In genomic region chr16:2874584-2875362, GRCh38 we compare ENCODE assay signal across 1 cellular context.
TF ChIP-seq lines count a peak whose summit lies in the region.

No MANE protein-coding gene starts in this region.

TF ChIP-seq in GM12878, 131 proteins besides CTCF, POLR2A, EP300 and RAD21:
- peak in 1 of 2 experiments; percentile 72; a peak in 2 of 4 replicates for TF ChIP-seq BHLHE40 (IDR thresholded peaks at IDR 0.05; ENCODE audit: borderline replicate concordance in 1 of 2, low read depth in 2 of 2, low read length in 1 of 2)
- 0 out of 2 replicates have a peak, but pooled peaks have one; percentile 45 for TF ChIP-seq SMARCA5 (IDR thresholded peaks at IDR 0.05)
- TF ChIP-seq SMC3 (IDR thresholded peaks at IDR 0.05; ENCODE audit: borderline replicate concordance, low read length) = peak; percentile 86
- TF ChIP-seq YY1 (IDR thresholded peaks at IDR 0.05; ENCODE audit: low read depth, low read length) = peak; percentile 74; the same call in 1 of the 2 replicates
- TF ChIP-seq ZNF384 (IDR thresholded peaks at IDR 0.05; ENCODE audit: borderline replicate concordance, low read depth, low read length) = 0 out of 2 replicates have a peak, but pooled peaks have one; percentile 18
- no peak for TF ChIP-seq KAT2A (conservative IDR thresholded peaks at IDR 0.05; ENCODE audit: control insufficient read depth, low read depth, low read length)
- no peak for TF ChIP-seq MLLT1 (IDR thresholded peaks at IDR 0.05)
- TF ChIP-seq NBN (IDR thresholded peaks at IDR 0.05) = 0 out of 2 replicates have a peak, but pooled peaks have one; percentile 29
- TF ChIP-seq CBX3 (IDR thresholded peaks at IDR 0.05; ENCODE audit: borderline replicate concordance, low read depth) = no peak
- TF ChIP-seq FOXK2 (IDR thresholded peaks at IDR 0.05) = no peak
TF ChIP-seq in GM12878: peak in this region for 6.
